In the genomic region with DNA sequence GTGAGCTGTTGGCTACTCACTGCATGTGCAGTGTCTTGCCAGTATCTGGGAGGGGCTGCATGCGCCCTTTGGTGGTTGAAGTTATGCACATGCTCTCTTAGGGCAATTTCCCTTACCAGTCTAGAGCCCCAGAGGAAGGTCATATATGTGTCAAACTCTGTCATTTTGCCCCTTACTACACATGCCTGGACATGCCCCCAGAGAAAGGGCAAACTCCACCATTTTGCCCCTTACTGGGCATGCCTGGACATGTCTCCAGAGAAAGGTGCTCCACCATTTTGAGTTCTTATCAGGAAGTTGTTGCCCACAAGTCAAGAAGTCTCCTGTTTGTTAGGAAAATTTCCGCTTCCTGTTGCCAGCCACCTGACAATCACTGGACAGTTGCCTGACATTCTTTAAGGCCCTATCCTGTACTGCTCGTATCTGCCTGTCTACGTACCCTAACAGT, we compare ENCODE assay signal across 13 cellular contexts. TPM values are rescaled to one million over a fixed set of nuclear protein-coding genes. Genes with fewer than 3 reads are reported as not detected.
DNase-seq lines count a peak whose midpoint lies in the region; ATAC-seq lines count a peak whose summit lies in the region.
"Had no signal": no experiment of that assay in that cellular context is flagged by ENCODE, and none has a peak within 500 bp of the region (broad histone marks: within the 10 kb centered on the region; RNA-seq: fewer than 3 reads in every experiment).

No MANE protein-coding gene starts in this region.

- H3K36me3 Mint-ChIP-seq in T-helper 1 cell treated with Interleukin-12 subunit alpha and Interleukin-12 subunit beta and Interleukin-4 antibody, amounts not matched to agents 30 μg/mL and 1 μg/mL, for 36 hours (ENCODE audit: low read depth), result peaks cover 8% of the 10 kb centered on the region
- H3K36me3 Mint-ChIP-seq in activated naive CD8-positive, alpha-beta T cell treated with anti-CD3 and anti-CD28 coated beads, Interleukin-2, amount 50 U/mL, for 24 hours (ENCODE audit: low read depth), result no peaks in the 10 kb centered on the region
- H3K36me3 Mint-ChIP-seq: IgD-negative memory B cell, mesothelial cell of epicardium had no signal

- H3K27me3 Mint-ChIP-seq in T-helper 1 cell treated with Interleukin-12 subunit alpha and Interleukin-12 subunit beta and Interleukin-4 antibody, amounts not matched to agents 30 μg/mL and 1 μg/mL, for 36 hours (ENCODE audit: low read depth), result peaks cover 20% of the 10 kb centered on the region
- H3K27me3 Mint-ChIP-seq in activated naive CD8-positive, alpha-beta T cell treated with anti-CD3 and anti-CD28 coated beads, Interleukin-2, amount 50 U/mL, for 24 hours, result no peaks in the 10 kb centered on the region
- H3K27me3 Mint-ChIP-seq: central memory CD8-positive, alpha-beta T cell; IgD-negative memory B cell had no signal

- peaks cover 22% of the 10 kb centered on the region for H3K9me3 Mint-ChIP-seq in T-helper 1 cell treated with Interleukin-12 subunit alpha and Interleukin-12 subunit beta and Interleukin-4 antibody, amounts not matched to agents 30 μg/mL and 1 μg/mL, for 36 hours
- H3K9me3 Mint-ChIP-seq in activated naive CD8-positive, alpha-beta T cell treated with anti-CD3 and anti-CD28 coated beads, Interleukin-2, amount 50 U/mL, for 24 hours, result no peaks in the 10 kb centered on the region
- H3K9me3 Mint-ChIP-seq: central memory CD8-positive, alpha-beta T cell had no signal

- DNase-seq in T-helper 1 cell (no peak), pulmonary artery endothelial cell (ENCODE audit: low read depth, low spot score) (peak; percentile 15), HT-29 (ENCODE audit: low spot score) (no peak)
- DNase-seq in activated naive CD8-positive, alpha-beta T cell treated with anti-CD3 and anti-CD28 coated beads, Interleukin-2, amount 50 U/mL, for 24 hours, result no peak
- DNase-seq: GF-D8, NCI-H510A treated with DMSO at 0.1 percent for 48 hours had no signal

- H3K4me3 Mint-ChIP-seq in T-helper 1 cell treated with Interleukin-12 subunit alpha and Interleukin-12 subunit beta and Interleukin-4 antibody, amounts not matched to agents 30 μg/mL and 1 μg/mL, for 36 hours, result no peak overlapping the region
- no peak overlapping the region for H3K4me3 Mint-ChIP-seq in activated naive CD8-positive, alpha-beta T cell treated with anti-CD3 and anti-CD28 coated beads, Interleukin-2, amount 50 U/mL, for 24 hours
- H3K4me3 Mint-ChIP-seq: central memory CD8-positive, alpha-beta T cell; mesothelial cell of epicardium had no signal

- H3K27ac Mint-ChIP-seq in T-helper 1 cell treated with Interleukin-12 subunit alpha and Interleukin-12 subunit beta and Interleukin-4 antibody, amounts not matched to agents 30 μg/mL and 1 μg/mL, for 36 hours, result peak overlapping the region; percentile 68
- H3K27ac Mint-ChIP-seq in activated naive CD8-positive, alpha-beta T cell treated with anti-CD3 and anti-CD28 coated beads, Interleukin-2, amount 50 U/mL, for 24 hours, result no peak overlapping the region
- H3K27ac Mint-ChIP-seq: IgD-negative memory B cell, mesothelial cell of epicardium had no signal

- H3K4me1 Mint-ChIP-seq in T-helper 1 cell treated with Interleukin-12 subunit alpha and Interleukin-12 subunit beta and Interleukin-4 antibody, amounts not matched to agents 30 μg/mL and 1 μg/mL, for 36 hours (ENCODE audit: low read depth), result peaks cover 7% of the 10 kb centered on the region
- peaks cover 22% of the 10 kb centered on the region for H3K4me1 Mint-ChIP-seq in activated naive CD8-positive, alpha-beta T cell treated with anti-CD3 and anti-CD28 coated beads, Interleukin-2, amount 50 U/mL, for 24 hours
- H3K4me1 Mint-ChIP-seq: mesothelial cell of epicardium had no signal

- ATAC-seq in HG03432 (IDR thresholded peaks at IDR 0.05; ENCODE audit: unreplicated experiment) (peak; percentile 45), GM21515 (IDR thresholded peaks at IDR 0.05; ENCODE audit: unreplicated experiment) (no peak), HG02798 (IDR thresholded peaks at IDR 0.05; ENCODE audit: poor library complexity, unreplicated experiment) (no peak)
- peak; percentile 59 for ATAC-seq in activated naive CD8-positive, alpha-beta T cell treated with anti-CD3 and anti-CD28 coated beads, Interleukin-2, amount 50 U/mL, for 24 hours

RNA-seq across cellular contexts. Expression of a gene that starts 56.4 kb away (rescaled TPM):
- total RNA-seq in pulmonary artery endothelial cell, result 0.33 and 0.60 TPM in 2 replicates
- total RNA-seq in HT-29 (2014; rRNA removed; shearing (Covaris generic)), result 9.8 and 10.8 TPM in 2 replicates

Comparison
In these comparisons a context has a peak if more than half of its experiments do, and no peak if none do; other contexts are left out.
1. ATAC-seq: peak in HG03432 (single experiment) and activated naive CD8-positive, alpha-beta T cell treated with anti-CD3 and anti-CD28 coated beads, Interleukin-2, amount 50 U/mL, for 24 hours (single experiment); none in GM21515 (single experiment) and HG02798 (single experiment).